8 cellular contexts compared by ENCODE assay signal in the genomic region with DNA sequence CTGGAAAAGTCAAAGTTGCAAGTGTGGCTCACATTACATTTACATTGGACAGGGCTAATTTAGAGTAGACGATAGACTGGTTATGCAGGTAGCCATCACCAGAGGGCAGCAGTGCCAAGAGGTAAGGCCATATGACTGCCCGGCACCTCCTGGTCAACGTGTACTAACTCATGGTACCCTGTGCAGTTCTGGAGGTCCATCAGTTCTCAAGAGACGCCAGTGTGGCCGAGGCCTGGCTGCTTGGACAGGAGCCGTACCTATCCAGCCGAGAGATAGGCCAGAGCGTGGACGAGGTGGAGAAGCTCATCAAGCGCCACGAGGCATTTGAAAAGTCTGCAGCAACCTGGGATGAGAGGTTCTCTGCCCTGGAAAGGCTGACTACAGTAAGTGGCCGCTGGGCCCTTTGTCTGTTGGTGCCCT.
A peak's percentile ranks its signal among the peaks of the same experiment; 100 is the strongest.
DNase-seq lines count a peak whose midpoint lies in the region; TF ChIP-seq lines count a peak whose summit lies in the region.

No MANE protein-coding gene starts in this region.

- DNase-seq in DMS 273 (lab: John Stamatoyannopoulos, UW; ENCODE audit: unreplicated experiment) (peak; percentile 63), DMS 273 treated with DMSO at 0.1 percent for 48 hours (lab: John Stamatoyannopoulos, UW) (no peak), HEK293T (ENCODE audit: extremely low spot score) (peak; percentile 58), SJCRH30 (peak; percentile 50 to 75), brain microvascular endothelial cell (peak; percentile 38), inferior parietal cortex (ENCODE audit: extremely low spot score) (no peak)

- in situ Hi-C loops in brain microvascular endothelial cell (cut with HindIII; ENCODE audit: low pct_ligation_motif_present, low sequenced_read_pairs), result no loop called here

- WGBS in liver, result 80% methylated on average over 12 of the region's 12 CpGs

- TF ChIP-seq RAD21 in liver (IDR thresholded peaks at IDR 0.05), result peak; percentile 82 to 86

- H3K27me3 ChIP-seq in SJCRH30 (no peaks in the 10 kb centered on the region), brain microvascular endothelial cell (replicated peaks) (no peaks in the 10 kb centered on the region), liver (ENCODE audit: control insufficient read depth in 4 of 4, insufficient read depth in 4 of 4, low read length in 3 of 4) (no peaks in the 10 kb centered on the region), subcutaneous abdominal adipose tissue (ENCODE audit: control insufficient read depth in 5 of 5, insufficient read depth in 4 of 5, low read length in 5 of 5) (no peaks in the 10 kb centered on the region)

- H3K9me3 ChIP-seq in SJCRH30 (replicated peaks) (no peaks in the 10 kb centered on the region), liver (ENCODE audit: control insufficient read depth in 4 of 4, low read length in 3 of 4) (no peaks in the 10 kb centered on the region), subcutaneous abdominal adipose tissue (ENCODE audit: control insufficient read depth in 5 of 5, low read length in 5 of 5) (no peaks in the 10 kb centered on the region)

- no peaks in the 10 kb centered on the region for H3K4me1 ChIP-seq in SJCRH30
- H3K4me1 ChIP-seq in liver (ENCODE audit: control insufficient read depth in 4 of 4, insufficient read depth in 4 of 4, low read length in 3 of 4), result peaks cover 0 to 2% (median 0%) of the 10 kb centered on the region in 4 donors
- peaks cover 3 to 30% (median 19%) of the 10 kb centered on the region in 5 donors for H3K4me1 ChIP-seq in subcutaneous abdominal adipose tissue (ENCODE audit: control insufficient read depth in 5 of 5, insufficient read depth in 5 of 5, low read length in 5 of 5)

- H3K9ac ChIP-seq in liver (ENCODE audit: low read depth in 1 of 2, low read length in 2 of 2) (no peak overlapping the region), subcutaneous abdominal adipose tissue (ENCODE audit: low read length in 5 of 5) (peak overlapping the region in 1 of 5 donors; percentile 26)

- H3K27ac ChIP-seq in SJCRH30 (no peak overlapping the region), brain microvascular endothelial cell (no peak overlapping the region), liver (ENCODE audit: low read depth in 1 of 2, low read length in 2 of 2) (no peak overlapping the region), subcutaneous abdominal adipose tissue (ENCODE audit: low read depth, low read length) (peak overlapping the region; percentile 33)

- CTCF ChIA-PET in HEK293T (lab: Yijun Ruan, JAX), result interaction anchor here (0.6 to 0.7 kb wide), 2 partner anchors 128 to 181 kb away, joined by 3 to 4 read pairs; no protein-coding TSS in a partner anchor

- TF ChIP-seq CTCF in brain microvascular endothelial cell (IDR thresholded peaks at IDR 0.05; ENCODE audit: low read depth, low read length, missing control alignments), result peak; percentile 71
- peak; percentile 67 for TF ChIP-seq CTCF in liver (IDR thresholded peaks at IDR 0.05; ENCODE audit: low read depth, low read length, missing input control)

- POLR2A ChIA-PET in HEK293T (lab: Yijun Ruan, JAX), result no interaction called here

- H3K4me3 ChIP-seq in SJCRH30, result no peak overlapping the region
- no peak overlapping the region for H3K4me3 ChIP-seq in brain microvascular endothelial cell (ENCODE audit: low read depth, low read length)
- no peak overlapping the region for H3K4me3 ChIP-seq in liver (ENCODE audit: low read depth in 1 of 3, low read length in 3 of 3)
- no peak overlapping the region for H3K4me3 ChIP-seq in subcutaneous abdominal adipose tissue (ENCODE audit: low read depth in 1 of 5, low read length in 5 of 5)

- H3K36me3 ChIP-seq in SJCRH30 (peaks cover 89% of the 10 kb centered on the region), brain microvascular endothelial cell (replicated peaks) (peaks cover 76% of the 10 kb centered on the region), liver (ENCODE audit: control insufficient read depth in 4 of 4, insufficient read depth in 3 of 4, low read depth in 1 of 4, low read length in 3 of 4) (peaks cover 14 to 97% (median 89%) of the 10 kb centered on the region in 4 donors), subcutaneous abdominal adipose tissue (ENCODE audit: control insufficient read depth in 5 of 5, insufficient read depth in 5 of 5, low read length in 5 of 5) (peaks cover 60 to 99% (median 95%) of the 10 kb centered on the region in 5 donors)

TF ChIP-seq in HEK293T, 16 proteins besides CTCF, POLR2A, EP300 and RAD21:
- TF ChIP-seq TARDBP (IDR thresholded peaks at IDR 0.05) (no peak), HDGF (IDR thresholded peaks at IDR 0.05; ENCODE audit: borderline replicate concordance) (no peak), ELF4 (IDR thresholded peaks at IDR 0.05) (no peak), NFRKB (IDR thresholded peaks at IDR 0.05) (no peak), FOXM1 (IDR thresholded peaks at IDR 0.05; ENCODE audit: borderline replicate concordance) (no peak), FOXK2 (IDR thresholded peaks at IDR 0.05) (no peak), BHLHE40 (IDR thresholded peaks at IDR 0.05; ENCODE audit: borderline replicate concordance) (no peak), SUZ12 (IDR thresholded peaks at IDR 0.05) (no peak), ZNF384 (IDR thresholded peaks at IDR 0.05) (no peak), CTBP1 (IDR thresholded peaks at IDR 0.05; ENCODE audit: borderline replicate concordance) (no peak), FOXA1 (IDR thresholded peaks at IDR 0.05) (no peak)

TF ChIP-seq in liver, 16 proteins besides CTCF, POLR2A, EP300 and RAD21:
- TF ChIP-seq TAF1 (conservative IDR thresholded peaks at IDR 0.05) (no peak), REST (IDR thresholded peaks at IDR 0.05) (peak; percentile 85), FOXA1 (IDR thresholded peaks at IDR 0.05) (no peak), HNF4A (conservative IDR thresholded peaks at IDR 0.05) (no peak)

Comparison
In these comparisons a context has a peak if more than half of its experiments do, and no peak if none do; other contexts are left out.
1. DNase-seq: peak in DMS 273 (single experiment), HEK293T (single experiment), SJCRH30 (2 of 2) and brain microvascular endothelial cell (single experiment); none in DMS 273 treated with DMSO at 0.1 percent for 48 hours (single experiment) and inferior parietal cortex (single experiment).